ENCODE assay signal across 23 cellular contexts in genomic region chr2:169526451-169526850, GRCh38. TPM values are rescaled to one million over a fixed set of nuclear protein-coding genes. Genes with fewer than 3 reads are reported as not detected.
"Had no signal": no experiment of that assay in that cellular context is flagged by ENCODE, and none has a peak within 500 bp of the region (broad histone marks: within the 10 kb centered on the region; RNA-seq: fewer than 3 reads in every experiment).

No MANE protein-coding gene starts in this region.

- H3K4me3 Mint-ChIP-seq: activated B cell treated with CpG ODN at 0.5 μM for 24 hours; activated CD4-positive, alpha-beta T cell treated with anti-CD3 and anti-CD28 coated beads, Interleukin-2, amount 10 ng/mL, durations not matched to agents 24 days and 14 days; activated CD8-positive, alpha-beta T cell treated with anti-CD3 and anti-CD28 coated beads, Interleukin-2, amount 10 ng/mL, durations not matched to agents 7 days and 5 days; activated T-cell treated with anti-CD3 and anti-CD28 coated beads, Interleukin-2, amount 50 U/mL, for 24 hours; brain; central memory CD8-positive, alpha-beta T cell; memory B cell; naive thymus-derived CD4-positive, alpha-beta T cell; stimulated activated naive B cell treated with anti-CD40 and anti-IgM and Interleukin-4, amounts not matched to agents 10 μg/mL and 1 μg/mL and 100 μg/mL, for 72 hours; T-helper 2 cell treated with Interferon-gamma antibody and Interleukin-4, amounts not matched to agents 5 μg/mL and 100 μg/mL, for 36 hours had no signal

- H2AFZ ChIP-seq: parathyroid adenoma had no signal

- H3K4me1 ChIP-seq: heart right ventricle, parathyroid adenoma, sigmoid colon, spleen, tibial artery had no signal

- H3K9me3 ChIP-seq: heart right ventricle, mucosa of descending colon, sigmoid colon, spleen, tibial artery had no signal

- H3K27me3 Mint-ChIP-seq: activated B cell treated with CpG ODN at 0.5 μM for 24 hours; activated CD4-positive, alpha-beta T cell treated with anti-CD3 and anti-CD28 coated beads, Interleukin-2, amount 10 ng/mL, durations not matched to agents 24 days and 14 days; activated T-cell treated with anti-CD3 and anti-CD28 coated beads, Interleukin-2, amount 50 U/mL, for 24 hours; brain; central memory CD8-positive, alpha-beta T cell; memory B cell; naive thymus-derived CD4-positive, alpha-beta T cell; stimulated activated naive B cell treated with anti-CD40 and anti-IgM and Interleukin-4, amounts not matched to agents 10 μg/mL and 1 μg/mL and 100 μg/mL, for 72 hours had no signal

- FAIRE-seq: endometrium, TTC549 had no signal

- H3K9ac ChIP-seq: parathyroid adenoma had no signal

- H3K27ac Mint-ChIP-seq: activated B cell treated with CpG ODN at 0.5 μM for 24 hours; activated CD4-positive, alpha-beta T cell treated with anti-CD3 and anti-CD28 coated beads, Interleukin-2, amount 10 ng/mL, durations not matched to agents 24 days and 14 days; activated CD8-positive, alpha-beta T cell treated with anti-CD3 and anti-CD28 coated beads, Interleukin-2, amount 10 ng/mL, durations not matched to agents 7 days and 5 days; activated T-cell treated with anti-CD3 and anti-CD28 coated beads, Interleukin-2, amount 50 U/mL, for 24 hours; activated T-helper 2 cell treated with anti-CD3 and anti-CD28 coated beads, Interferon-gamma antibody, Interleukin-2, Interleukin-4, amounts not matched to agents 10 μg/mL and 5 μg/mL and 100 μg/mL, durations not matched to agents 14 hours and 24 hours and 36 hours; memory B cell; naive thymus-derived CD4-positive, alpha-beta T cell; stimulated activated naive B cell treated with anti-CD40 and anti-IgM and Interleukin-4, amounts not matched to agents 10 μg/mL and 1 μg/mL and 100 μg/mL, for 72 hours; T-helper 2 cell treated with Interferon-gamma antibody and Interleukin-4, amounts not matched to agents 5 μg/mL and 100 μg/mL, for 36 hours had no signal

- H3K27me3 ChIP-seq: heart right ventricle, sigmoid colon, spleen, tibial artery had no signal

- H3K4me1 Mint-ChIP-seq: activated B cell treated with CpG ODN at 0.5 μM for 24 hours; activated CD4-positive, alpha-beta T cell treated with anti-CD3 and anti-CD28 coated beads, Interleukin-2, amount 10 ng/mL, durations not matched to agents 24 days and 14 days; central memory CD8-positive, alpha-beta T cell; memory B cell; stimulated activated naive B cell treated with anti-CD40 and anti-IgM and Interleukin-4, amounts not matched to agents 10 μg/mL and 1 μg/mL and 100 μg/mL, for 72 hours had no signal

- H3K9me3 Mint-ChIP-seq: activated B cell treated with CpG ODN at 0.5 μM for 24 hours; activated CD4-positive, alpha-beta T cell treated with anti-CD3 and anti-CD28 coated beads, Interleukin-2, amount 10 ng/mL, durations not matched to agents 24 days and 14 days; activated T-cell treated with anti-CD3 and anti-CD28 coated beads, Interleukin-2, amount 50 U/mL, for 24 hours; activated T-helper 2 cell treated with anti-CD3 and anti-CD28 coated beads, Interferon-gamma antibody, Interleukin-2, Interleukin-4, amounts not matched to agents 10 μg/mL and 5 μg/mL and 100 μg/mL, durations not matched to agents 14 hours and 24 hours and 36 hours; brain; central memory CD8-positive, alpha-beta T cell; memory B cell; stimulated activated naive B cell treated with anti-CD40 and anti-IgM and Interleukin-4, amounts not matched to agents 10 μg/mL and 1 μg/mL and 100 μg/mL, for 72 hours; T-helper 2 cell treated with Interferon-gamma antibody and Interleukin-4, amounts not matched to agents 5 μg/mL and 100 μg/mL, for 36 hours had no signal

- ATAC-seq: activated CD8-positive, alpha-beta T cell treated with anti-CD3 and anti-CD28 coated beads, Interleukin-2, amount 10 ng/mL, durations not matched to agents 7 days and 5 days; heart right ventricle; left ventricle myocardium superior; mucosa of descending colon; naive thymus-derived CD4-positive, alpha-beta T cell; stimulated activated naive B cell treated with anti-CD40 and anti-IgM and Interleukin-4, amounts not matched to agents 10 μg/mL and 1 μg/mL and 100 μg/mL, for 72 hours had no signal

- H3K4me3 ChIP-seq: heart right ventricle, mucosa of descending colon, sigmoid colon, spleen, tibial artery had no signal

- DNase-seq: activated B cell treated with CpG ODN at 0.5 μM for 24 hours; activated CD4-positive, alpha-beta T cell treated with anti-CD3 and anti-CD28 coated beads, Interleukin-2, amount 10 ng/mL, durations not matched to agents 24 days and 14 days; activated CD8-positive, alpha-beta T cell treated with anti-CD3 and anti-CD28 coated beads, Interleukin-2, amount 10 ng/mL, durations not matched to agents 7 days and 5 days; activated naive CD4-positive, alpha-beta T cell treated with Interleukin-2 at 50 U/mL for 16 hours; activated T-cell treated with anti-CD3 and anti-CD28 coated beads, Interleukin-2, amount 50 U/mL, for 24 hours; cortex of kidney; heart right ventricle; kidney glomerular epithelial cell; left ventricle myocardium superior; mucosa of descending colon; naive thymus-derived CD4-positive, alpha-beta T cell; sigmoid colon; spleen; stimulated activated naive B cell treated with anti-CD40 and anti-IgM and Interleukin-4, amounts not matched to agents 10 μg/mL and 1 μg/mL and 100 μg/mL, for 72 hours; tibial artery had no signal

- H3K27ac ChIP-seq: heart right ventricle, parathyroid adenoma, sigmoid colon, spleen, tibial artery had no signal

RNA-seq across cellular contexts. Expression of gene KLHL41, which starts 16.9 kb away (rescaled TPM):
- total RNA-seq: activated CD8-positive, alpha-beta T cell treated with anti-CD3 and anti-CD28 coated beads, Interleukin-2, amount 10 ng/mL, durations not matched to agents 7 days and 5 days; activated T-helper 2 cell treated with anti-CD3 and anti-CD28 coated beads, Interferon-gamma antibody, Interleukin-2, Interleukin-4, amounts not matched to agents 10 μg/mL and 5 μg/mL and 100 μg/mL, durations not matched to agents 14 hours and 24 hours and 36 hours had no signal
